In the genomic region with DNA sequence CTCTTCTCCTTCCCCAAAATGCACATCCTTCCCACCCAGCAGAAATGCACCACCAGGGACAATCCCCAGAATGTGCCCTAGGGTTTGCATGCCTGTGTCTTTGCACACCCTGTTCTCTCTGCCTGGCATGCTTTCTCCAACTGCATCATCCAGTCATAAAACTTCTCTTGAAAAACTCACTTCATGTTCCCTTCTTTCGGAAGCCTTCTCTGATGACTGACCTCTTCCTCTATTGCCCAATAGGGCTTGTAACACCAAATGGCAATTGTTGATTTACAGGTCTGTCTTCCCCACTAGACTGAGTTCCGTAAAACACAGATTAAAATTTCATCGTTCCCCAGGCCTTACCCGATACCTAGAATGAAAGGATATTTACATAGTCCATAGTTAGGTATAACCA, we compare ENCODE assay signal across 29 cellular contexts.
DNase-seq lines count a peak whose midpoint lies in the region; ATAC-seq, FAIRE-seq and TF ChIP-seq lines count a peak whose summit lies in the region.
"Had no signal": no experiment of that assay in that cellular context is flagged by ENCODE, and none has a peak within 500 bp of the region (broad histone marks: within the 10 kb centered on the region; RNA-seq: fewer than 3 reads in every experiment).

No MANE protein-coding gene starts in this region.

- H3K4me3 ChIP-seq in HepG2 (replicated peaks in 1 of 3; ENCODE audit: insufficient read depth in 1 of 3, low read depth in 2 of 3, low read length in 3 of 3) (no peak overlapping the region), right lobe of liver (no peak overlapping the region), upper lobe of right lung (no peak overlapping the region), MG63 (no peak overlapping the region)
- H3K4me3 ChIP-seq: spleen, testis had no signal

- H3K27ac ChIP-seq in HepG2 (ENCODE audit: extremely low read length, insufficient read depth, low read length), result no peak overlapping the region
- H3K27ac ChIP-seq in right lobe of liver, result no peak overlapping the region
- no peak overlapping the region for H3K27ac ChIP-seq in upper lobe of right lung
- H3K27ac ChIP-seq: epithelial cell of prostate, testis had no signal

- in situ Hi-C loops in HepG2 (cut with HindIII; ENCODE audit: extremely low pct_ligation_motif_present, low pct_unique_long_range_greater_than_20kb), result no loop called here

- TF ChIP-seq RAD21 in HepG2 (CRISPR knock-in tag; IDR thresholded peaks at IDR 0.05), result no peak

- no TSS peak for BruUV-seq in HepG2 (replicated peaks; lab: Mats Ljungman, UMichigan)

- H3K36me3 ChIP-seq in HepG2 (replicated peaks in 1 of 2; ENCODE audit: control insufficient read depth in 1 of 2, insufficient read depth in 2 of 2, low read length in 2 of 2) (no peaks in the 10 kb centered on the region), right lobe of liver (no peaks in the 10 kb centered on the region), upper lobe of right lung (no peaks in the 10 kb centered on the region), MG63 (no peaks in the 10 kb centered on the region)
- H3K36me3 ChIP-seq: spleen had no signal

- no peaks in the 10 kb centered on the region for H4K20me1 ChIP-seq in HepG2 (ENCODE audit: insufficient read depth, low read length)

- no peak for TF ChIP-seq POLR2A in HepG2 (IDR thresholded peaks at IDR 0.05; ENCODE audit: insufficient read depth in 1 of 2, low read depth in 2 of 2, low read length in 2 of 2)
- TF ChIP-seq POLR2A in right lobe of liver (IDR thresholded peaks at IDR 0.05), result no peak

- no peak for FAIRE-seq in HepG2 (lab: Jason Lieb, UNC)
- FAIRE-seq: colon, GM12891 had no signal

- H3K4me1 ChIP-seq in HepG2 (ENCODE audit: insufficient read depth, low read length) (no peaks in the 10 kb centered on the region), right lobe of liver (no peaks in the 10 kb centered on the region), upper lobe of right lung (no peaks in the 10 kb centered on the region)
- H3K4me1 ChIP-seq: testis had no signal

- TF ChIP-seq EP300 in HepG2 (IDR thresholded peaks at IDR 0.05; ENCODE audit: low read depth in 2 of 2, low read length in 2 of 2) (no peak), HepG2 (CRISPR knock-in tag; IDR thresholded peaks at IDR 0.05; ENCODE audit: borderline replicate concordance) (no peak)

- H3K79me2 ChIP-seq in HepG2 (ENCODE audit: insufficient read depth, low read length), result no peaks in the 10 kb centered on the region

- intact Hi-C loops in HepG2 (cut with micrococcal nuclease; ENCODE audit: unreplicated experiment) (no loop called here), right lobe of liver (cut with DNase I) (no loop called here), upper lobe of right lung (cut with DNase I) (no loop called here)

- no peaks in the 10 kb centered on the region for H3K9me3 ChIP-seq in HepG2 (ENCODE audit: low read length)
- no peaks in the 10 kb centered on the region for H3K9me3 ChIP-seq in right lobe of liver
- H3K9me3 ChIP-seq in upper lobe of right lung, result no peaks in the 10 kb centered on the region
- no peaks in the 10 kb centered on the region for H3K9me3 ChIP-seq in MG63
- H3K9me3 ChIP-seq: testis had no signal

- TF ChIP-seq CTCF in HepG2 (CRISPR knock-in tag; IDR thresholded peaks at IDR 0.05) (no peak), right lobe of liver (IDR thresholded peaks at IDR 0.05) (no peak), upper lobe of right lung (IDR thresholded peaks at IDR 0.05) (no peak)

- ATAC-seq in HepG2, result no peak
- no peak for ATAC-seq in right lobe of liver
- peak; percentile 63 for ATAC-seq in upper lobe of right lung
- ATAC-seq: HCT116, Panc1, T-cell, WTC11 had no signal

- WGBS in HepG2 (ENCODE audit: low lambda C conversion rate), result 23% methylated on average over 4 of the region's 4 CpGs
- 45% methylated on average over 4 of the region's 4 CpGs for WGBS in right lobe of liver (ENCODE audit: insufficient coverage, low coverage, low lambda C conversion rate, missing lambda C conversion rate)

- H3K27me3 ChIP-seq in HepG2 (ENCODE audit: control insufficient read depth in 1 of 2, insufficient read depth in 2 of 2, low read length in 2 of 2) (0 out of 5 replicates have a peak, but pooled peaks cover 1 to 4% of the 10 kb centered on the region in 2 experiments), right lobe of liver (no peaks in the 10 kb centered on the region), upper lobe of right lung (no peaks in the 10 kb centered on the region), MG63 (peaks cover 25% of the 10 kb centered on the region)
- H3K27me3 ChIP-seq: testis had no signal

- POLR2A ChIA-PET in HepG2 (lab: Yijun Ruan, JAX), result no interaction called here

- DNase-seq in HepG2 (ENCODE audit: low spot score), result no peak
- no peak for DNase-seq in right lobe of liver
- DNase-seq in NOMO-1 (lab: John Stamatoyannopoulos, UW; ENCODE audit: unreplicated experiment in 2 of 2), result peak; percentile 90 to 98
- peak; percentile 6 for DNase-seq in ecto neural progenitor cell (ENCODE audit: low spot score)
- no peak for DNase-seq in upper lobe of right lung
- DNase-seq in NCI-H774 (lab: John Stamatoyannopoulos, UW), result no peak
- no peak for DNase-seq in MG63
- no peak for DNase-seq in stimulated activated CD4-positive, alpha-beta T cell treated with anti-CD3 and anti-CD28 coated beads, Interleukin-12 subunit alpha, Interleukin-12 subunit beta, amount 100 ng/mL, for 4 hours
- DNase-seq: activated CD4-positive, alpha-beta T cell treated with anti-CD3 and anti-CD28 coated beads, Interleukin-2, amount 50 U/mL, for 1 hour; activated effector memory CD4-positive, alpha-beta T cell treated with anti-CD3 and anti-CD28 coated beads, Interleukin-2, amount 50 U/mL, for 16 hours; activated naive CD8-positive, alpha-beta T cell treated with anti-CD3 and anti-CD28 coated beads for 36 hours; activated T-cell treated with anti-CD3 and anti-CD28 coated beads, Interleukin-2, amount 50 U/mL, for 1 hour; aorta; DMS 273 treated with DMSO at 0.1 percent for 48 hours; effector CD8-positive, alpha-beta T cell; NCI-H1105 treated with DMSO at 0.1 percent for 48 hours; NCI-H1930; NCI-H524 treated with DMSO at 0.1 percent for 48 hours; SHP77 treated with DMSO at 0.1 percent for 48 hours; spleen; stimulated activated CD8-positive, alpha-beta memory T cell treated with anti-CD3 and anti-CD28 coated beads, Interleukin-4, amount 100 ng/mL, for 48 hours; T-cell; testis had no signal

- no peak overlapping the region for H2AFZ ChIP-seq in HepG2 (ENCODE audit: low read length)

- CTCF ChIA-PET in HepG2 (lab: Yijun Ruan, JAX; ENCODE audit: low intra/inter-chr PET ratio, low total read pairs), result no interaction called here

- H3K9ac ChIP-seq in HepG2 (ENCODE audit: insufficient read depth, low read depth, low read length), result no peak overlapping the region

- no peak overlapping the region for H3K4me2 ChIP-seq in HepG2 (ENCODE audit: low read depth, low read length)

TF ChIP-seq in HepG2, 621 proteins besides CTCF, POLR2A, EP300 and RAD21:
- no peak for TF ChIP-seq SPEN (CRISPR knock-in tag; IDR thresholded peaks at IDR 0.05; ENCODE audit: low read depth)
- peak; percentile 26; the same call in 1 of the 2 replicates for TF ChIP-seq CEBPB (IDR thresholded peaks at IDR 0.05; ENCODE audit: borderline replicate concordance, low read depth, low read length)

Comparison
In these comparisons a context has a peak if more than half of its experiments do, and no peak if none do; other contexts are left out.
1. DNase-seq: peak in NOMO-1 (2 of 2) and ecto neural progenitor cell (single experiment); none in HepG2 (single experiment), right lobe of liver (0 of 3), upper lobe of right lung (single experiment), NCI-H774 (single experiment), MG63 (single experiment) and stimulated activated CD4-positive, alpha-beta T cell treated with anti-CD3 and anti-CD28 coated beads, Interleukin-12 subunit alpha, Interleukin-12 subunit beta, amount 100 ng/mL, for 4 hours (single experiment).